ENCODE assay signal across 1 cellular context in genomic region chr1:16649960-16650359, GRCh38. TPM values are rescaled to one million over a fixed set of nuclear protein-coding genes. Genes with fewer than 3 reads are reported as not detected.
"Had no signal": no experiment of that assay in that cellular context is flagged by ENCODE, and none has a peak within 500 bp of the region (broad histone marks: within the 10 kb centered on the region; RNA-seq: fewer than 3 reads in every experiment).

No MANE protein-coding gene starts in this region.

RNA-seq across cellular contexts. Expression of gene RNU1-3, which starts 16.8 kb away (rescaled TPM):
- total RNA-seq: fibroblast of villous mesenchyme had no signal
